Comparison of ENCODE assay signal across 9 cellular contexts in genomic region chr14:99601301-99601945, GRCh38. TPM values are rescaled to one million over a fixed set of nuclear protein-coding genes. Genes with fewer than 3 reads are reported as not detected.
A peak's percentile ranks its signal among the peaks of the same experiment; 100 is the strongest.
DNase-seq lines count a peak whose midpoint lies in the region; ATAC-seq and TF ChIP-seq lines count a peak whose summit lies in the region.
"Had no signal": no experiment of that assay in that cellular context is flagged by ENCODE, and none has a peak within 500 bp of the region (broad histone marks: within the 10 kb centered on the region; RNA-seq: fewer than 3 reads in every experiment).

No MANE protein-coding gene starts in this region.

- H3K9me3 ChIP-seq in Panc1 (ENCODE audit: control insufficient read depth, insufficient read depth, low read depth, low read length) (no peaks in the 10 kb centered on the region), tibial nerve (no peaks in the 10 kb centered on the region)

- H3K36me3 Mint-ChIP-seq in Calu3 (ENCODE audit: insufficient read depth, unreplicated experiment) (peaks cover 39% of the 10 kb centered on the region), progenitor cell of endocrine pancreas (ENCODE audit: insufficient read depth) (no peaks in the 10 kb centered on the region)

- TF ChIP-seq EP300 in tibial nerve (IDR thresholded peaks at IDR 0.05), result no peak

- CTCF ChIA-PET in Calu3 (lab: Charles Lee) (interaction anchor here (0.6 to 2.0 kb wide), 6 partner anchors 9 to 37 kb away, joined by 4 to 8 read pairs (median 6); no protein-coding TSS in a partner anchor), Panc1 (lab: Charles Lee) (interaction anchor here (0.6 kb wide), 1 partner anchor 36 kb away, joined by 8 read pairs; no protein-coding TSS in a partner anchor)

- H3K27ac Mint-ChIP-seq in Calu3 (ENCODE audit: unreplicated experiment) (no peak overlapping the region), progenitor cell of endocrine pancreas (peak overlapping the region; percentile 76)

- H3K9me3 Mint-ChIP-seq in Calu3 (ENCODE audit: low read depth, unreplicated experiment) (no peaks in the 10 kb centered on the region), progenitor cell of endocrine pancreas (ENCODE audit: low read depth) (no peaks in the 10 kb centered on the region)

- H3K4me1 Mint-ChIP-seq in Calu3 (ENCODE audit: low read depth, unreplicated experiment) (peaks cover 45% of the 10 kb centered on the region), progenitor cell of endocrine pancreas (ENCODE audit: low read depth) (peaks cover 54% of the 10 kb centered on the region)

- intact Hi-C loops in Calu3 (cut with micrococcal nuclease; ENCODE audit: unreplicated experiment) (loop anchor here (5.0 kb wide), 1 partner anchor 39 kb away; no protein-coding TSS in a partner anchor), Panc1 (cut with micrococcal nuclease; ENCODE audit: unreplicated experiment) (loop anchor here (5.0 kb wide), 1 partner anchor 34 kb away; no protein-coding TSS in a partner anchor)

- ATAC-seq in Panc1 (no peak), HG02763 (IDR thresholded peaks at IDR 0.05; ENCODE audit: unreplicated experiment) (no peak), HG03159 (IDR thresholded peaks at IDR 0.05; ENCODE audit: unreplicated experiment) (no peak), GM19395 (IDR thresholded peaks at IDR 0.05; ENCODE audit: unreplicated experiment) (no peak)

- H3K4me3 Mint-ChIP-seq in Calu3 (ENCODE audit: low read depth, unreplicated experiment) (peak overlapping the region; percentile 89), progenitor cell of endocrine pancreas (ENCODE audit: low read depth) (peak overlapping the region; percentile 75)

- H3K27me3 Mint-ChIP-seq in Calu3 (ENCODE audit: unreplicated experiment), result no peaks in the 10 kb centered on the region
- H3K27me3 Mint-ChIP-seq in progenitor cell of endocrine pancreas, result no peaks in the 10 kb centered on the region

- BruUV-seq in Calu3 (replicated peaks; lab: Mats Ljungman, UMichigan), result no TSS peak
- no TSS peak for BruUV-seq in Panc1 (replicated peaks; lab: Mats Ljungman, UMichigan)

- WGBS in tibial nerve, 2 donors, result 70 to 87% methylated on average over 9 of the region's 9 CpGs

- H3K27me3 ChIP-seq in Panc1 (ENCODE audit: control insufficient read depth, insufficient read depth, low read length) (no peaks in the 10 kb centered on the region), tibial nerve (no peaks in the 10 kb centered on the region)

- POLR2A ChIA-PET in Panc1 (lab: Charles Lee), result no interaction called here

- in situ Hi-C loops in Panc1 (cut with HindIII; ENCODE audit: low pct_unique_long_range_greater_than_20kb, low sequenced_read_pairs), result no loop called here

- DNase-seq in Calu3 (no peak), Panc1 (ENCODE audit: low read depth, low spot score) (no peak), fibroblast of peridontal ligament (ENCODE audit: extremely low read depth) (peak; percentile 55), progenitor cell of endocrine pancreas (ENCODE audit: low spot score, unreplicated experiment) (no peak), tibial nerve (ENCODE audit: low spot score in 2 of 2) (no peak)
- DNase-seq: activated effector memory CD4-positive, alpha-beta T cell treated with anti-CD3 and anti-CD28 coated beads, Interleukin-2, amount 50 U/mL, for 16 hours had no signal

- no peak for TF ChIP-seq CTCF in Calu3 (IDR thresholded peaks at IDR 0.05; ENCODE audit: unreplicated experiment)
- TF ChIP-seq CTCF in Panc1 (IDR thresholded peaks at IDR 0.05), result no peak
- no peak for TF ChIP-seq CTCF in progenitor cell of endocrine pancreas (IDR thresholded peaks at IDR 0.05; ENCODE audit: unreplicated experiment)
- no peak for TF ChIP-seq CTCF in tibial nerve (IDR thresholded peaks at IDR 0.05)

- H3K36me3 ChIP-seq in Panc1 (ENCODE audit: control insufficient read depth, insufficient read depth, low read length) (peaks cover 2% of the 10 kb centered on the region; the same call in 1 of the 2 replicates), tibial nerve (no peaks in the 10 kb centered on the region)

- H3K4me1 ChIP-seq in Panc1 (ENCODE audit: control insufficient read depth, insufficient read depth, low read length) (peaks cover 52% of the 10 kb centered on the region), tibial nerve (peaks cover 0 to 39% (median 9%) of the 10 kb centered on the region in 4 donors)

- no peak for TF ChIP-seq POLR2A in tibial nerve (IDR thresholded peaks at IDR 0.05)

- H3K4me3 ChIP-seq in Panc1 (ENCODE audit: low read depth in 2 of 2, low read length in 2 of 2), result peak overlapping the region; percentile 73 to 78
- H3K4me3 ChIP-seq in tibial nerve, result peak overlapping the region in 2 of 4 donors; percentile 24 to 63

- H3K27ac ChIP-seq in Panc1 (ENCODE audit: low read length), result peak overlapping the region; percentile 84
- peak overlapping the region in 1 of 4 donors; percentile 57 for H3K27ac ChIP-seq in tibial nerve

RNA-seq across cellular contexts. Expression of gene CCDC85C, which starts 2.6 kb away (rescaled TPM):
- total RNA-seq in Calu3 (2022) (44.6 and 45.1 TPM in 2 replicates), Panc1 (2021; ENCODE audit: unreplicated experiment) (96.6 TPM), progenitor cell of endocrine pancreas (43.6 and 44.9 TPM in 2 replicates), tibial nerve (1 to 10 TPM in 2 of 4 donors, under 1 TPM in 2; 0.60 to 4.6 (median 1.8) TPM)
- polyA plus RNA-seq in Panc1 (2012; ENCODE audit: insufficient read length), result 64.9 TPM

RNA-seq across cellular contexts. Expression of gene HHIPL1, which starts 43.5 kb away (rescaled TPM):
- total RNA-seq in Calu3 (2022) (0.22 TPM in 1 of 2 replicates, not detected in the other), Panc1 (2021; ENCODE audit: unreplicated experiment) (2.1 TPM), progenitor cell of endocrine pancreas (0.65 and 0.73 TPM in 2 replicates), tibial nerve (1 to 10 TPM; 2.6 to 3.9 (median 3.1) TPM)
- polyA plus RNA-seq in Panc1 (2012; ENCODE audit: insufficient read length), result 3.8 TPM
